Comparison of ENCODE assay signal across 16 cellular contexts in the genomic region with DNA sequence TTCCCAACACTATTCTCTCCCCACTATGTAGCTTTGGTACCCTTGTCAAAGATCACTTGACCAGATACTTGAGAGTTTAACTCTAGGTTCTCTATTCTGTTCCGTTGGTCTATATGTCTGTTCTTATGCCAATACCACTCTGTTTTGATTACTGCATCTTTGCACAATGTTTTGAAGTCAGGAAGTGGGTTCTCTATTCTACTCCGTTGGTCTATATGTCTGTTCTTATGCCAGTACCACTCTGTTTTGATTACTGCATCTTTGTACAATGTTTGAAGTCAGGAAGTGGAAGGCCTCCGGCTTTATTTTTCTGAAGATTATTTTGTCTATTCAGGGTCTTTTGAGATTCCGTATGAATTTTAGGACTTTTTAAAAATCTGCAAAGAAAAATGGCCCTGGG. TPM values are rescaled to one million over a fixed set of nuclear protein-coding genes. Genes with fewer than 3 reads are reported as not detected.
DNase-seq lines count a peak whose midpoint lies in the region; ATAC-seq and TF ChIP-seq lines count a peak whose summit lies in the region.
"Had no signal": no experiment of that assay in that cellular context is flagged by ENCODE, and none has a peak within 500 bp of the region (broad histone marks: within the 10 kb centered on the region; RNA-seq: fewer than 3 reads in every experiment).

No MANE protein-coding gene starts in this region.

- H3K4me3 Mint-ChIP-seq in activated CD4-positive, alpha-beta T cell treated with anti-CD3 and anti-CD28 coated beads, Interleukin-2, amount 10 ng/mL, durations not matched to agents 7 days and 5 days: no peak overlapping the region
- peak overlapping the region; percentile 19 for H3K4me3 Mint-ChIP-seq in natural killer cell
- H3K4me3 Mint-ChIP-seq in natural killer cell treated with Interleukin-12 subunit alpha and Interleukin-12 subunit beta and Interleukin-15 and Interleukin-18, amount 100 ng/mL, for 72 hours: no peak overlapping the region
- peak overlapping the region in 9 of 10 donors; percentile 26 to 79 (median 55) for H3K4me3 Mint-ChIP-seq in naive thymus-derived CD4-positive, alpha-beta T cell
- H3K4me3 Mint-ChIP-seq: CD14-positive monocyte, H9 had no signal

- H3K36me3 Mint-ChIP-seq in activated CD4-positive, alpha-beta T cell treated with anti-CD3 and anti-CD28 coated beads, Interleukin-2, amount 10 ng/mL, durations not matched to agents 7 days and 5 days (ENCODE audit: low read depth): peaks cover 38% of the 10 kb centered on the region
- no peaks in the 10 kb centered on the region for H3K36me3 Mint-ChIP-seq in natural killer cell
- H3K36me3 Mint-ChIP-seq in natural killer cell treated with Interleukin-12 subunit alpha and Interleukin-12 subunit beta and Interleukin-15 and Interleukin-18, amount 100 ng/mL, for 72 hours: peaks cover 6% of the 10 kb centered on the region
- H3K36me3 Mint-ChIP-seq in naive thymus-derived CD4-positive, alpha-beta T cell: peaks cover 7 to 25% (median 15%) of the 10 kb centered on the region in 5 donors

- H3K9me3 ChIP-seq in naive thymus-derived CD4-positive, alpha-beta T cell (ENCODE audit: control insufficient read depth in 2 of 3, low read length in 3 of 3): peaks cover 0 to 29% (median 0%) of the 10 kb centered on the region in 3 experiments

- H3K27me3 ChIP-seq in naive thymus-derived CD4-positive, alpha-beta T cell (ENCODE audit: control insufficient read depth in 2 of 2, insufficient read depth in 2 of 2, low read length in 2 of 2): no peaks in the 10 kb centered on the region

- no peak overlapping the region for H3K4me3 ChIP-seq in naive thymus-derived CD4-positive, alpha-beta T cell (ENCODE audit: low read length)

- DNase-seq in activated CD4-positive, alpha-beta T cell treated with anti-CD3 and anti-CD28 coated beads, Interleukin-2, amount 10 ng/mL, durations not matched to agents 7 days and 5 days: no peak
- DNase-seq in activated CD4-positive, alpha-beta T cell treated with anti-CD3 and anti-CD28 coated beads for 48 hours: no peak
- no peak for DNase-seq in natural killer cell
- no peak for DNase-seq in natural killer cell treated with Interleukin-12 subunit alpha and Interleukin-12 subunit beta and Interleukin-15 and Interleukin-18, amount 100 ng/mL, for 72 hours (ENCODE audit: low spot score)
- peak in 5 of 9 donors; percentile 19 to 59 (median 45) for DNase-seq in naive thymus-derived CD4-positive, alpha-beta T cell
- no peak for DNase-seq in GM20000 (ENCODE audit: low spot score)
- no peak for DNase-seq in SIG-M5 treated with dmso at 0.1 percent for 504 hours (lab: John Stamatoyannopoulos, UW; ENCODE audit: unreplicated experiment)
- no peak for DNase-seq in NCI-H526 treated with DMSO at 0.1 percent for 48 hours (lab: John Stamatoyannopoulos, UW)
- DNase-seq: DMS153, DMS79 treated with DMSO at 0.1 percent for 48 hours, EL, GOT3, H9, IMR-90 had no signal

- CTCF ChIA-PET in activated CD4-positive, alpha-beta T cell treated with anti-CD3 and anti-CD28 coated beads, Interleukin-2, amount 10 ng/mL, durations not matched to agents 7 days and 5 days (lab: Charles Lee): no interaction called here
- CTCF ChIA-PET in naive thymus-derived CD4-positive, alpha-beta T cell (lab: Charles Lee): interaction anchor here (1.3 kb wide), 1 partner anchor 16 kb away, joined by 4 read pairs; no protein-coding TSS in a partner anchor

- H3K4me1 Mint-ChIP-seq in activated CD4-positive, alpha-beta T cell treated with anti-CD3 and anti-CD28 coated beads, Interleukin-2, amount 10 ng/mL, durations not matched to agents 7 days and 5 days: peaks cover 33% of the 10 kb centered on the region
- H3K4me1 Mint-ChIP-seq in natural killer cell: peaks cover 22 to 23% of the 10 kb centered on the region in 2 donors
- peaks cover 13 to 21% of the 10 kb centered on the region in 2 donors for H3K4me1 Mint-ChIP-seq in natural killer cell treated with Interleukin-12 subunit alpha and Interleukin-12 subunit beta and Interleukin-15 and Interleukin-18, amount 100 ng/mL, for 72 hours (ENCODE audit: low read depth in 2 of 2)
- H3K4me1 Mint-ChIP-seq in naive thymus-derived CD4-positive, alpha-beta T cell: peaks cover 20 to 61% (median 45%) of the 10 kb centered on the region in 7 donors

- POLR2A ChIA-PET in activated CD4-positive, alpha-beta T cell treated with anti-CD3 and anti-CD28 coated beads, Interleukin-2, amount 10 ng/mL, durations not matched to agents 7 days and 5 days (lab: Charles Lee): no interaction called here
- POLR2A ChIA-PET in naive thymus-derived CD4-positive, alpha-beta T cell (lab: Charles Lee): interaction anchor here (3.4 kb wide), 1 partner anchor 16 kb away, joined by 11 read pairs; no protein-coding TSS in a partner anchor

- peaks cover 28% of the 10 kb centered on the region for H3K9me3 Mint-ChIP-seq in activated CD4-positive, alpha-beta T cell treated with anti-CD3 and anti-CD28 coated beads, Interleukin-2, amount 10 ng/mL, durations not matched to agents 7 days and 5 days
- H3K9me3 Mint-ChIP-seq in natural killer cell: peaks cover 0 to 6% of the 10 kb centered on the region in 2 donors
- peaks cover 8% of the 10 kb centered on the region for H3K9me3 Mint-ChIP-seq in natural killer cell treated with Interleukin-12 subunit alpha and Interleukin-12 subunit beta and Interleukin-15 and Interleukin-18, amount 100 ng/mL, for 72 hours
- H3K9me3 Mint-ChIP-seq in naive thymus-derived CD4-positive, alpha-beta T cell: peaks cover 6 to 58% (median 24%) of the 10 kb centered on the region in 11 donors

- peaks cover 7 to 32% of the 10 kb centered on the region in 2 donors for H3K4me1 ChIP-seq in naive thymus-derived CD4-positive, alpha-beta T cell (ENCODE audit: control insufficient read depth in 2 of 2, insufficient read depth in 2 of 2, low read length in 2 of 2)

- no peaks in the 10 kb centered on the region for H3K27me3 Mint-ChIP-seq in activated CD4-positive, alpha-beta T cell treated with anti-CD3 and anti-CD28 coated beads, Interleukin-2, amount 10 ng/mL, durations not matched to agents 7 days and 5 days
- H3K27me3 Mint-ChIP-seq in natural killer cell (ENCODE audit: low read depth in 2 of 2): no peaks in the 10 kb centered on the region
- H3K27me3 Mint-ChIP-seq in natural killer cell treated with Interleukin-12 subunit alpha and Interleukin-12 subunit beta and Interleukin-15 and Interleukin-18, amount 100 ng/mL, for 72 hours: no peaks in the 10 kb centered on the region
- H3K27me3 Mint-ChIP-seq in naive thymus-derived CD4-positive, alpha-beta T cell: no peaks in the 10 kb centered on the region

- peak overlapping the region; percentile 43 for H3K27ac Mint-ChIP-seq in activated CD4-positive, alpha-beta T cell treated with anti-CD3 and anti-CD28 coated beads, Interleukin-2, amount 10 ng/mL, durations not matched to agents 7 days and 5 days
- H3K27ac Mint-ChIP-seq in natural killer cell: no peak overlapping the region
- H3K27ac Mint-ChIP-seq in natural killer cell treated with Interleukin-12 subunit alpha and Interleukin-12 subunit beta and Interleukin-15 and Interleukin-18, amount 100 ng/mL, for 72 hours: peak overlapping the region in 1 of 2 donors; percentile 97
- peak overlapping the region in 8 of 9 donors; percentile 71 to 96 (median 84) for H3K27ac Mint-ChIP-seq in naive thymus-derived CD4-positive, alpha-beta T cell
- H3K27ac Mint-ChIP-seq: CD14-positive monocyte, H9 had no signal

- ATAC-seq in natural killer cell: no peak
- ATAC-seq in natural killer cell treated with Interleukin-12 subunit alpha and Interleukin-12 subunit beta and Interleukin-15 and Interleukin-18, amount 100 ng/mL, for 72 hours: no peak
- no peak for ATAC-seq in naive thymus-derived CD4-positive, alpha-beta T cell

- H3K36me3 ChIP-seq in naive thymus-derived CD4-positive, alpha-beta T cell (ENCODE audit: control insufficient read depth in 2 of 3, insufficient read depth in 3 of 3, low read length in 3 of 3): peaks cover 0 to 6% (median 0%) of the 10 kb centered on the region in 3 experiments

- TF ChIP-seq CTCF in natural killer cell (IDR thresholded peaks at IDR 0.05): no peak
- no peak for TF ChIP-seq CTCF in GM20000 (IDR thresholded peaks at IDR 0.05; ENCODE audit: extremely low read depth, missing control alignments)

- intact Hi-C loops in natural killer cell (cut with micrococcal nuclease): no loop called here
- intact Hi-C loops in naive thymus-derived CD4-positive, alpha-beta T cell (cut with micrococcal nuclease): loop anchor here in 1 of 2 donors (10.0 kb wide), 1 partner anchor 861 kb away; a partner anchor contains a TSS

- H3K27ac ChIP-seq in naive thymus-derived CD4-positive, alpha-beta T cell (ENCODE audit: low read depth, low read length): no peak overlapping the region
- H3K27ac ChIP-seq: 22Rv1 had no signal

RNA-seq across cellular contexts. Expression of a gene that starts 2.7 kb away (rescaled TPM):
- 100 to 1,000 TPM; 172 to 219 TPM for total RNA-seq in activated CD4-positive, alpha-beta T cell treated with anti-CD3 and anti-CD28 coated beads, Interleukin-2, amount 10 ng/mL, durations not matched to agents 7 days and 5 days
- total RNA-seq in natural killer cell: 10 to 100 TPM; 67.7 to 91.5 (median 69.6) TPM
- total RNA-seq in natural killer cell treated with Interleukin-12 subunit alpha and Interleukin-12 subunit beta and Interleukin-15 and Interleukin-18, amount 100 ng/mL, for 72 hours: 100 to 1,000 TPM in 1 of 2 donors, 10 to 100 TPM in 1; 53.3 to 161 TPM
- 100 to 1,000 TPM in 1 of 5 experiments, 10 to 100 TPM in 4; 57.8 to 123 (median 68.5) TPM for total RNA-seq in naive thymus-derived CD4-positive, alpha-beta T cell
- 100 to 1,000 TPM; 393 to 507 TPM for polyA plus RNA-seq in naive thymus-derived CD4-positive, alpha-beta T cell

Comparison
In these comparisons a context has a peak if more than half of its experiments do, and no peak if none do; other contexts are left out.
1. H3K4me3 Mint-ChIP-seq: peak in natural killer cell (single experiment) and naive thymus-derived CD4-positive, alpha-beta T cell (9 of 10); none in activated CD4-positive, alpha-beta T cell treated with anti-CD3 and anti-CD28 coated beads, Interleukin-2, amount 10 ng/mL, durations not matched to agents 7 days and 5 days (single experiment) and natural killer cell treated with Interleukin-12 subunit alpha and Interleukin-12 subunit beta and Interleukin-15 and Interleukin-18, amount 100 ng/mL, for 72 hours (single experiment).
2. DNase-seq: peak in naive thymus-derived CD4-positive, alpha-beta T cell (5 of 9); none in activated CD4-positive, alpha-beta T cell treated with anti-CD3 and anti-CD28 coated beads, Interleukin-2, amount 10 ng/mL, durations not matched to agents 7 days and 5 days (single experiment), activated CD4-positive, alpha-beta T cell treated with anti-CD3 and anti-CD28 coated beads for 48 hours (single experiment), natural killer cell (single experiment), natural killer cell treated with Interleukin-12 subunit alpha and Interleukin-12 subunit beta and Interleukin-15 and Interleukin-18, amount 100 ng/mL, for 72 hours (single experiment), GM20000 (single experiment), SIG-M5 treated with dmso at 0.1 percent for 504 hours (single experiment) and NCI-H526 treated with DMSO at 0.1 percent for 48 hours (single experiment).
3. H3K27ac Mint-ChIP-seq: peak in activated CD4-positive, alpha-beta T cell treated with anti-CD3 and anti-CD28 coated beads, Interleukin-2, amount 10 ng/mL, durations not matched to agents 7 days and 5 days (single experiment) and naive thymus-derived CD4-positive, alpha-beta T cell (8 of 9); none in natural killer cell (0 of 2).